ENCODE assay signal across 1 cellular context in the genomic region with DNA sequence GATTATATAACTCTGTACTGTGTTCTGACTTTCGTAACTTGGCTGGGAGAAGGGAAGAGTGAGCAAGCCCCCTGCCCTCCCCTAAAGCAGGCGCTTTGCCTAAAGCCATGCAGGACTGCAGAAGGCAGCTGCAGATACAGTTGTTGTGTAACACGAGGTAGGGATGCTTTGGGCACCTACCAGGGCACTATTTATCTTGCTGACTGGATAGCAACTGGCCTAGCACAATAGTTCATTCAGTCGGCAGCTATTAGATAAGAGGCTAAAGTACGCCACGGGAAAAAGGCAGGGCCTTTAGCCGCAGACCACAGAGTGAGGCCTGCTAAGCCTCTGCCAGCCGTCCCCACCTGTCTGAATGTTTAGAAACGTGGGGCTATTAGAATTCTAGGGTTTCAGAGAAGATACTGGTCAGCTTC.
TF ChIP-seq lines count a peak whose summit lies in the region.

No MANE protein-coding gene starts in this region.

TF ChIP-seq in HepG2, 621 proteins besides CTCF, POLR2A, EP300 and RAD21 (continued from another document and continues in another):
- TF ChIP-seq, protein P1, sequence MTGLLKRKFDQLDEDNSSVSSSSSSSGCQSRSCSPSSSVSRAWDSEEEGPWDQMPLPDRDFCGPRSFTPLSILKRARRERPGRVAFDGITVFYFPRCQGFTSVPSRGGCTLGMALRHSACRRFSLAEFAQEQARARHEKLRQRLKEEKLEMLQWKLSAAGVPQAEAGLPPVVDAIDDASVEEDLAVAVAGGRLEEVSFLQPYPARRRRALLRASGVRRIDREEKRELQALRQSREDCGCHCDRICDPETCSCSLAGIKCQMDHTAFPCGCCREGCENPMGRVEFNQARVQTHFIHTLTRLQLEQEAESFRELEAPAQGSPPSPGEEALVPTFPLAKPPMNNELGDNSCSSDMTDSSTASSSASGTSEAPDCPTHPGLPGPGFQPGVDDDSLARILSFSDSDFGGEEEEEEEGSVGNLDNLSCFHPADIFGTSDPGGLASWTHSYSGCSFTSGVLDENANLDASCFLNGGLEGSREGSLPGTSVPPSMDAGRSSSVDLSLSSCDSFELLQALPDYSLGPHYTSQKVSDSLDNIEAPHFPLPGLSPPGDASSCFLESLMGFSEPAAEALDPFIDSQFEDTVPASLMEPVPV (CRISPR knock-in tag; IDR thresholded peaks at IDR 0.05), result peak; percentile 56; the same call in 1 of the 2 replicates
- TF ChIP-seq THAP11 (CRISPR knock-in tag; IDR thresholded peaks at IDR 0.05), result peak; percentile 53; the same call in 1 of the 2 replicates
- no peak for TF ChIP-seq PAF1 (CRISPR knock-in tag; IDR thresholded peaks at IDR 0.05)
- TF ChIP-seq POGZ (CRISPR knock-in tag; IDR thresholded peaks at IDR 0.05), result peak; percentile 82
- TF ChIP-seq, protein P2, sequence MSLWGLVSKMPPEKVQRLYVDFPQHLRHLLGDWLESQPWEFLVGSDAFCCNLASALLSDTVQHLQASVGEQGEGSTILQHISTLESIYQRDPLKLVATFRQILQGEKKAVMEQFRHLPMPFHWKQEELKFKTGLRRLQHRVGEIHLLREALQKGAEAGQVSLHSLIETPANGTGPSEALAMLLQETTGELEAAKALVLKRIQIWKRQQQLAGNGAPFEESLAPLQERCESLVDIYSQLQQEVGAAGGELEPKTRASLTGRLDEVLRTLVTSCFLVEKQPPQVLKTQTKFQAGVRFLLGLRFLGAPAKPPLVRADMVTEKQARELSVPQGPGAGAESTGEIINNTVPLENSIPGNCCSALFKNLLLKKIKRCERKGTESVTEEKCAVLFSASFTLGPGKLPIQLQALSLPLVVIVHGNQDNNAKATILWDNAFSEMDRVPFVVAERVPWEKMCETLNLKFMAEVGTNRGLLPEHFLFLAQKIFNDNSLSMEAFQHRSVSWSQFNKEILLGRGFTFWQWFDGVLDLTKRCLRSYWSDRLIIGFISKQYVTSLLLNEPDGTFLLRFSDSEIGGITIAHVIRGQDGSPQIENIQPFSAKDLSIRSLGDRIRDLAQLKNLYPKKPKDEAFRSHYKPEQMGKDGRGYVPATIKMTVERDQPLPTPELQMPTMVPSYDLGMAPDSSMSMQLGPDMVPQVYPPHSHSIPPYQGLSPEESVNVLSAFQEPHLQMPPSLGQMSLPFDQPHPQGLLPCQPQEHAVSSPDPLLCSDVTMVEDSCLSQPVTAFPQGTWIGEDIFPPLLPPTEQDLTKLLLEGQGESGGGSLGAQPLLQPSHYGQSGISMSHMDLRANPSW (CRISPR knock-in tag; IDR thresholded peaks at IDR 0.05; ENCODE audit: borderline replicate concordance), result no peak
- peak; percentile 53; the same call in 1 of the 2 replicates for TF ChIP-seq ZNF350 (CRISPR knock-in tag; IDR thresholded peaks at IDR 0.05; ENCODE audit: borderline replicate concordance, low read depth)
- TF ChIP-seq, protein P3, sequence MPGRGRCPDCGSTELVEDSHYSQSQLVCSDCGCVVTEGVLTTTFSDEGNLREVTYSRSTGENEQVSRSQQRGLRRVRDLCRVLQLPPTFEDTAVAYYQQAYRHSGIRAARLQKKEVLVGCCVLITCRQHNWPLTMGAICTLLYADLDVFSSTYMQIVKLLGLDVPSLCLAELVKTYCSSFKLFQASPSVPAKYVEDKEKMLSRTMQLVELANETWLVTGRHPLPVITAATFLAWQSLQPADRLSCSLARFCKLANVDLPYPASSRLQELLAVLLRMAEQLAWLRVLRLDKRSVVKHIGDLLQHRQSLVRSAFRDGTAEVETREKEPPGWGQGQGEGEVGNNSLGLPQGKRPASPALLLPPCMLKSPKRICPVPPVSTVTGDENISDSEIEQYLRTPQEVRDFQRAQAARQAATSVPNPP (CRISPR knock-in tag; IDR thresholded peaks at IDR 0.05), result peak; percentile 84; the same call in 1 of the 2 replicates
- TF ChIP-seq, protein P4, sequence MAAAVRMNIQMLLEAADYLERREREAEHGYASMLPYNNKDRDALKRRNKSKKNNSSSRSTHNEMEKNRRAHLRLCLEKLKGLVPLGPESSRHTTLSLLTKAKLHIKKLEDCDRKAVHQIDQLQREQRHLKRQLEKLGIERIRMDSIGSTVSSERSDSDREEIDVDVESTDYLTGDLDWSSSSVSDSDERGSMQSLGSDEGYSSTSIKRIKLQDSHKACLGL (CRISPR knock-in tag; IDR thresholded peaks at IDR 0.05), result no peak
- no peak for TF ChIP-seq HOXA9 (CRISPR knock-in tag; IDR thresholded peaks at IDR 0.05; ENCODE audit: borderline replicate concordance)
- no peak for TF ChIP-seq ONECUT2 (CRISPR knock-in tag; IDR thresholded peaks at IDR 0.05)
- peak; percentile 60; the same call in 1 of the 2 replicates for TF ChIP-seq TBX2 (CRISPR knock-in tag; IDR thresholded peaks at IDR 0.05; ENCODE audit: borderline replicate concordance)
- no peak for TF ChIP-seq ZNF230 (CRISPR knock-in tag; IDR thresholded peaks at IDR 0.05)
- TF ChIP-seq TOPORS (CRISPR knock-in tag; IDR thresholded peaks at IDR 0.05), result peak; percentile 73; the same call in 1 of the 2 replicates
- TF ChIP-seq NR2F2 (IDR thresholded peaks at IDR 0.05; ENCODE audit: borderline replicate concordance, low read depth), result no peak
- TF ChIP-seq, protein P5, sequence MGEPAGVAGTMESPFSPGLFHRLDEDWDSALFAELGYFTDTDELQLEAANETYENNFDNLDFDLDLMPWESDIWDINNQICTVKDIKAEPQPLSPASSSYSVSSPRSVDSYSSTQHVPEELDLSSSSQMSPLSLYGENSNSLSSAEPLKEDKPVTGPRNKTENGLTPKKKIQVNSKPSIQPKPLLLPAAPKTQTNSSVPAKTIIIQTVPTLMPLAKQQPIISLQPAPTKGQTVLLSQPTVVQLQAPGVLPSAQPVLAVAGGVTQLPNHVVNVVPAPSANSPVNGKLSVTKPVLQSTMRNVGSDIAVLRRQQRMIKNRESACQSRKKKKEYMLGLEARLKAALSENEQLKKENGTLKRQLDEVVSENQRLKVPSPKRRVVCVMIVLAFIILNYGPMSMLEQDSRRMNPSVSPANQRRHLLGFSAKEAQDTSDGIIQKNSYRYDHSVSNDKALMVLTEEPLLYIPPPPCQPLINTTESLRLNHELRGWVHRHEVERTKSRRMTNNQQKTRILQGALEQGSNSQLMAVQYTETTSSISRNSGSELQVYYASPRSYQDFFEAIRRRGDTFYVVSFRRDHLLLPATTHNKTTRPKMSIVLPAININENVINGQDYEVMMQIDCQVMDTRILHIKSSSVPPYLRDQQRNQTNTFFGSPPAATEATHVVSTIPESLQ (CRISPR knock-in tag; conservative IDR thresholded peaks at IDR 0.05), result no peak
- no peak for TF ChIP-seq TMF1 (CRISPR knock-in tag; IDR thresholded peaks at IDR 0.05; ENCODE audit: low read depth)
- TF ChIP-seq ZNF670 (CRISPR knock-in tag; IDR thresholded peaks at IDR 0.05; ENCODE audit: borderline replicate concordance), result no peak
- TF ChIP-seq ZNF792 (CRISPR knock-in tag; IDR thresholded peaks at IDR 0.05), result peak; percentile 91; the same call in 1 of the 2 replicates
- TF ChIP-seq, protein P6, sequence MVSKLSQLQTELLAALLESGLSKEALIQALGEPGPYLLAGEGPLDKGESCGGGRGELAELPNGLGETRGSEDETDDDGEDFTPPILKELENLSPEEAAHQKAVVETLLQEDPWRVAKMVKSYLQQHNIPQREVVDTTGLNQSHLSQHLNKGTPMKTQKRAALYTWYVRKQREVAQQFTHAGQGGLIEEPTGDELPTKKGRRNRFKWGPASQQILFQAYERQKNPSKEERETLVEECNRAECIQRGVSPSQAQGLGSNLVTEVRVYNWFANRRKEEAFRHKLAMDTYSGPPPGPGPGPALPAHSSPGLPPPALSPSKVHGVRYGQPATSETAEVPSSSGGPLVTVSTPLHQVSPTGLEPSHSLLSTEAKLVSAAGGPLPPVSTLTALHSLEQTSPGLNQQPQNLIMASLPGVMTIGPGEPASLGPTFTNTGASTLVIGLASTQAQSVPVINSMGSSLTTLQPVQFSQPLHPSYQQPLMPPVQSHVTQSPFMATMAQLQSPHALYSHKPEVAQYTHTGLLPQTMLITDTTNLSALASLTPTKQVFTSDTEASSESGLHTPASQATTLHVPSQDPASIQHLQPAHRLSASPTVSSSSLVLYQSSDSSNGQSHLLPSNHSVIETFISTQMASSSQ (IDR thresholded peaks at IDR 0.05; ENCODE audit: low read depth), result peak; percentile 58; the same call in 1 of the 2 replicates
- TF ChIP-seq, protein P6 (CRISPR knock-in tag; IDR thresholded peaks at IDR 0.05; ENCODE audit: borderline replicate concordance), result peak; percentile 71; the same call in 1 of the 2 replicates
- TF ChIP-seq ZSCAN22 (CRISPR knock-in tag; IDR thresholded peaks at IDR 0.05), result no peak
- TF ChIP-seq, protein P7, sequence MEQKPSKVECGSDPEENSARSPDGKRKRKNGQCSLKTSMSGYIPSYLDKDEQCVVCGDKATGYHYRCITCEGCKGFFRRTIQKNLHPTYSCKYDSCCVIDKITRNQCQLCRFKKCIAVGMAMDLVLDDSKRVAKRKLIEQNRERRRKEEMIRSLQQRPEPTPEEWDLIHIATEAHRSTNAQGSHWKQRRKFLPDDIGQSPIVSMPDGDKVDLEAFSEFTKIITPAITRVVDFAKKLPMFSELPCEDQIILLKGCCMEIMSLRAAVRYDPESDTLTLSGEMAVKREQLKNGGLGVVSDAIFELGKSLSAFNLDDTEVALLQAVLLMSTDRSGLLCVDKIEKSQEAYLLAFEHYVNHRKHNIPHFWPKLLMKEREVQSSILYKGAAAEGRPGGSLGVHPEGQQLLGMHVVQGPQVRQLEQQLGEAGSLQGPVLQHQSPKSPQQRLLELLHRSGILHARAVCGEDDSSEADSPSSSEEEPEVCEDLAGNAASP (CRISPR knock-in tag; IDR thresholded peaks at IDR 0.05; ENCODE audit: borderline replicate concordance), result peak; percentile 93
- TF ChIP-seq MTA3 (CRISPR knock-in tag; IDR thresholded peaks at IDR 0.05), result no peak
- TF ChIP-seq, protein P8, sequence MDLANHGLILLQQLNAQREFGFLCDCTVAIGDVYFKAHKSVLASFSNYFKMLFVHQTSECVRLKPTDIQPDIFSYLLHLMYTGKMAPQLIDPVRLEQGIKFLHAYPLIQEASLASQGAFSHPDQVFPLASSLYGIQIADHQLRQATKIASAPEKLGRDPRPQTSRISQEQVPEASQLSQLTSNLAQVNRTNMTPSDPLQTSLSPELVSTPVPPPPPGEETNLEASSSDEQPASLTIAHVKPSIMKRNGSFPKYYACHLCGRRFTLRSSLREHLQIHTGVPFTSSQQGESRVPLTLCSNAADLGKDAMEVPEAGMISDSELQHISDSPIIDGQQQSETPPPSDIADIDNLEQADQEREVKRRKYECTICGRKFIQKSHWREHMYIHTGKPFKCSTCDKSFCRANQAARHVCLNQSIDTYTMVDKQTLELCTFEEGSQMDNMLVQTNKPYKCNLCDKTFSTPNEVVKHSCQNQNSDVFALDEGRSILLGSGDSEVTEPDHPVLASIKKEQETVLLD (CRISPR knock-in tag; IDR thresholded peaks at IDR 0.05; ENCODE audit: low read depth), result no peak
- TF ChIP-seq, protein P9, sequence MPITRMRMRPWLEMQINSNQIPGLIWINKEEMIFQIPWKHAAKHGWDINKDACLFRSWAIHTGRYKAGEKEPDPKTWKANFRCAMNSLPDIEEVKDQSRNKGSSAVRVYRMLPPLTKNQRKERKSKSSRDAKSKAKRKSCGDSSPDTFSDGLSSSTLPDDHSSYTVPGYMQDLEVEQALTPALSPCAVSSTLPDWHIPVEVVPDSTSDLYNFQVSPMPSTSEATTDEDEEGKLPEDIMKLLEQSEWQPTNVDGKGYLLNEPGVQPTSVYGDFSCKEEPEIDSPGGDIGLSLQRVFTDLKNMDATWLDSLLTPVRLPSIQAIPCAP (CRISPR knock-in tag; IDR thresholded peaks at IDR 0.05; ENCODE audit: low read depth), result no peak
- TF ChIP-seq FOXJ3 (CRISPR knock-in tag; IDR thresholded peaks at IDR 0.05; ENCODE audit: borderline replicate concordance), result peak; percentile 90; the same call in 1 of the 2 replicates
- TF ChIP-seq, protein P10, sequence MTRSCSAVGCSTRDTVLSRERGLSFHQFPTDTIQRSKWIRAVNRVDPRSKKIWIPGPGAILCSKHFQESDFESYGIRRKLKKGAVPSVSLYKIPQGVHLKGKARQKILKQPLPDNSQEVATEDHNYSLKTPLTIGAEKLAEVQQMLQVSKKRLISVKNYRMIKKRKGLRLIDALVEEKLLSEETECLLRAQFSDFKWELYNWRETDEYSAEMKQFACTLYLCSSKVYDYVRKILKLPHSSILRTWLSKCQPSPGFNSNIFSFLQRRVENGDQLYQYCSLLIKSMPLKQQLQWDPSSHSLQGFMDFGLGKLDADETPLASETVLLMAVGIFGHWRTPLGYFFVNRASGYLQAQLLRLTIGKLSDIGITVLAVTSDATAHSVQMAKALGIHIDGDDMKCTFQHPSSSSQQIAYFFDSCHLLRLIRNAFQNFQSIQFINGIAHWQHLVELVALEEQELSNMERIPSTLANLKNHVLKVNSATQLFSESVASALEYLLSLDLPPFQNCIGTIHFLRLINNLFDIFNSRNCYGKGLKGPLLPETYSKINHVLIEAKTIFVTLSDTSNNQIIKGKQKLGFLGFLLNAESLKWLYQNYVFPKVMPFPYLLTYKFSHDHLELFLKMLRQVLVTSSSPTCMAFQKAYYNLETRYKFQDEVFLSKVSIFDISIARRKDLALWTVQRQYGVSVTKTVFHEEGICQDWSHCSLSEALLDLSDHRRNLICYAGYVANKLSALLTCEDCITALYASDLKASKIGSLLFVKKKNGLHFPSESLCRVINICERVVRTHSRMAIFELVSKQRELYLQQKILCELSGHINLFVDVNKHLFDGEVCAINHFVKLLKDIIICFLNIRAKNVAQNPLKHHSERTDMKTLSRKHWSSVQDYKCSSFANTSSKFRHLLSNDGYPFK (CRISPR knock-in tag; IDR thresholded peaks at IDR 0.05; ENCODE audit: borderline replicate concordance), result no peak
- peak; percentile 80; the same call in 1 of the 2 replicates for TF ChIP-seq DMAP1 (CRISPR knock-in tag; IDR thresholded peaks at IDR 0.05)
- TF ChIP-seq ZNF441 (CRISPR knock-in tag; IDR thresholded peaks at IDR 0.05; ENCODE audit: borderline replicate concordance), result no peak
